Comparison of ENCODE assay signal across 2 cellular contexts in genomic region chr1:150971583-150972416, GRCh38.
TF ChIP-seq lines count a peak whose summit lies in the region.

No MANE protein-coding gene starts in this region.

TF ChIP-seq in GM12878, 131 proteins besides CTCF, POLR2A, EP300 and RAD21:
- TF ChIP-seq NR2F1 (conservative IDR thresholded peaks at IDR 0.05) (0 out of 2 replicates have a peak, but pooled peaks have one; percentile 31), NFIC (IDR thresholded peaks at IDR 0.05; ENCODE audit: low read depth, low read length) (no peak)

TF ChIP-seq in liver, 16 proteins besides CTCF, POLR2A, EP300 and RAD21:
- TF ChIP-seq REST (IDR thresholded peaks at IDR 0.05) (no peak), ATF3 (IDR thresholded peaks at IDR 0.05) (no peak), SP1 (IDR thresholded peaks at IDR 0.05) (peak; percentile 58), EGR1 (IDR thresholded peaks at IDR 0.05; ENCODE audit: low read depth in 2 of 2) (no peak), NR2F2 (IDR thresholded peaks at IDR 0.05) (no peak), MAX (IDR thresholded peaks at IDR 0.05) (peak; percentile 51), ZBTB33 (IDR thresholded peaks at IDR 0.05) (peak; percentile 46), FOXA1 (IDR thresholded peaks at IDR 0.05) (no peak), JUND (IDR thresholded peaks at IDR 0.05) (no peak), YY1 (IDR thresholded peaks at IDR 0.05) (peak; percentile 87), GABPA (IDR thresholded peaks at IDR 0.05 in 1 of 2, conservative IDR thresholded peaks at IDR 0.05 in 1 of 2) (peak in 1 of 2 donors; percentile 3), HNF4A (conservative IDR thresholded peaks at IDR 0.05) (no peak), RXRA (IDR thresholded peaks at IDR 0.05) (peak; percentile 58), TAF1 (conservative IDR thresholded peaks at IDR 0.05) (peak; percentile 10)
